ENCODE assay signal across 17 cellular contexts in genomic region chr17:81125573-81126081, GRCh38. TPM values are rescaled to one million over a fixed set of nuclear protein-coding genes. Genes with fewer than 3 reads are reported as not detected.
DNase-seq lines count a peak whose midpoint lies in the region; ATAC-seq lines count a peak whose summit lies in the region.
"Had no signal": no experiment of that assay in that cellular context is flagged by ENCODE, and none has a peak within 500 bp of the region (broad histone marks: within the 10 kb centered on the region; RNA-seq: fewer than 3 reads in every experiment).

No MANE protein-coding gene starts in this region.

- intact Hi-C loops in left ventricle myocardium superior (cut with micrococcal nuclease): no loop called here

- ATAC-seq in left ventricle myocardium superior: peak; percentile 58
- no peak for ATAC-seq in activated CD4-positive, CD25-positive, alpha-beta regulatory T cell treated with anti-CD3 and anti-CD28 coated beads, Interleukin-2, amount 50 U/mL, for 24 hours
- ATAC-seq: HCT116 had no signal

- peak; percentile 45 for DNase-seq in A172 (ENCODE audit: low spot score)
- DNase-seq in H4 (ENCODE audit: low spot score): peak; percentile 44
- DNase-seq in RPMI7951 (ENCODE audit: low read depth): peak; percentile 8
- DNase-seq in left ventricle myocardium superior: no peak
- no peak for DNase-seq in dedifferentiated amniotic fluid mesenchymal stem cell (ENCODE audit: extremely low spot score)
- no peak for DNase-seq in middle frontal gyrus (ENCODE audit: extremely low spot score, low spot score)
- no peak for DNase-seq in stimulated activated CD4-positive, alpha-beta T cell treated with anti-CD3 and anti-CD28 coated beads, Interleukin-1b, Interleukin-23, amount 100 ng/mL, for 48 hours
- DNase-seq: activated naive CD4-positive, alpha-beta T cell treated with anti-CD3 and anti-CD28 coated beads, Interleukin-2, amount 50 U/mL, for 16 hours; Calu3; effector CD8-positive, alpha-beta T cell; Kasumi-1; stimulated activated naive CD4-positive, alpha-beta T cell treated with Interleukin-2 at 50 U/mL for 16 hours; T-helper 1 cell had no signal

RNA-seq across cellular contexts. Expression of gene PVALEF, which starts 39.7 kb away (rescaled TPM):
- total RNA-seq in A172 (2014; rRNA removed; shearing (Covaris generic)): not detected in 2 replicates
- total RNA-seq in H4 (2014; rRNA removed; shearing (Covaris generic)): not detected in 2 replicates
- not detected in 2 replicates for total RNA-seq in RPMI7951 (2014; rRNA removed; shearing (Covaris generic))
- 0.20 TPM for total RNA-seq in left ventricle myocardium superior
- total RNA-seq: Calu3, fibroblast of villous mesenchyme, skeletal muscle tissue had no signal

RNA-seq across cellular contexts. Expression of gene AATK, which starts 40.4 kb away (rescaled TPM):
- 0.28 and 0.41 TPM in 2 replicates for total RNA-seq in A172 (2014; rRNA removed; shearing (Covaris generic))
- 0.08 and 0.33 TPM in 2 replicates for total RNA-seq in H4 (2014; rRNA removed; shearing (Covaris generic))
- total RNA-seq in RPMI7951 (2014; rRNA removed; shearing (Covaris generic)): not detected in 2 replicates
- 14.5 TPM for total RNA-seq in left ventricle myocardium superior
- total RNA-seq: Calu3 had no signal

Comparison
In these comparisons a context has a peak if more than half of its experiments do, and no peak if none do; other contexts are left out.
1. DNase-seq: peak in A172 (single experiment), H4 (single experiment) and RPMI7951 (single experiment); none in left ventricle myocardium superior (single experiment), dedifferentiated amniotic fluid mesenchymal stem cell (single experiment), middle frontal gyrus (single experiment) and stimulated activated CD4-positive, alpha-beta T cell treated with anti-CD3 and anti-CD28 coated beads, Interleukin-1b, Interleukin-23, amount 100 ng/mL, for 48 hours (single experiment).
2. RNA of gene AATK, which starts 40.4 kb away (total RNA-seq): 14.5 TPM in left ventricle myocardium superior (single experiment); 0.28 to 0.41 TPM in A172, 0.08 to 0.33 TPM in H4 and not detected in RPMI7951; every median in the first group is over 10 times any median in the second.